ENCODE assay signal across 10 cellular contexts in genomic region chr20:50713677-50714101, GRCh38. TPM values are rescaled to one million over a fixed set of nuclear protein-coding genes. Genes with fewer than 3 reads are reported as not detected.
DNase-seq lines count a peak whose midpoint lies in the region; ATAC-seq, FAIRE-seq and TF ChIP-seq lines count a peak whose summit lies in the region.
"Had no signal": no experiment of that assay in that cellular context is flagged by ENCODE, and none has a peak within 500 bp of the region (broad histone marks: within the 10 kb centered on the region; RNA-seq: fewer than 3 reads in every experiment).

No MANE protein-coding gene starts in this region.

- ATAC-seq in K562 = peak; percentile 82
- ATAC-seq in activated naive CD8-positive, alpha-beta T cell treated with anti-CD3 and anti-CD28 coated beads, Interleukin-2, amount 50 U/mL, for 24 hours = no peak
- ATAC-seq: stimulated activated naive CD8-positive, alpha-beta T cell treated with anti-CD3 and anti-CD28 coated beads, Interleukin-15, amount 100 ng/mL, for 72 hours had no signal

- H3K9ac ChIP-seq in K562 (ENCODE audit: insufficient read depth in 1 of 2, low read depth in 2 of 2, low read length in 2 of 2) = no peak overlapping the region; a peak in 1 of 4 replicates
- H3K9ac ChIP-seq in keratinocyte (ENCODE audit: control insufficient read depth, extremely low read depth, insufficient read depth, low read length) = no peak overlapping the region

- 11% methylated on average over 7 of the region's 7 CpGs for WGBS in K562 (ENCODE audit: insufficient coverage, low coverage, missing lambda C conversion rate)
- 40 to 50% (median 41%) methylated on average over 7 of the region's 7 CpGs for WGBS in stomach, 5 donors

- TF ChIP-seq EP300 in K562 (IDR thresholded peaks at IDR 0.05; ENCODE audit: low read length) (peak; percentile 58), stomach (IDR thresholded peaks at IDR 0.05) (no peak)

- H3K4me3 Mint-ChIP-seq in activated naive CD8-positive, alpha-beta T cell treated with anti-CD3 and anti-CD28 coated beads, Interleukin-2, amount 50 U/mL, for 24 hours = no peak overlapping the region
- H3K4me3 Mint-ChIP-seq: naive B cell; stimulated activated naive CD8-positive, alpha-beta T cell treated with anti-CD3 and anti-CD28 coated beads, Interleukin-15, amount 100 ng/mL, for 72 hours had no signal

- H3K4me2 ChIP-seq in K562 (ENCODE audit: insufficient read depth, low read length) (peak overlapping the region; percentile 47), keratinocyte (ENCODE audit: control insufficient read depth, extremely low read depth, insufficient read depth, low read depth, low read length) (no peak overlapping the region)

- H4K20me1 ChIP-seq in K562 (replicated peaks; ENCODE audit: control insufficient read depth, insufficient read depth, low read length) = no peaks in the 10 kb centered on the region
- no peaks in the 10 kb centered on the region for H4K20me1 ChIP-seq in keratinocyte (ENCODE audit: control insufficient read depth, extremely low read depth, insufficient read depth, low read length)

- no peak for TF ChIP-seq POLR2A in K562 (conservative IDR thresholded peaks at IDR 0.05)
- TF ChIP-seq POLR2A in stomach (IDR thresholded peaks at IDR 0.05) = no peak

- H3K4me1 Mint-ChIP-seq in activated naive CD8-positive, alpha-beta T cell treated with anti-CD3 and anti-CD28 coated beads, Interleukin-2, amount 50 U/mL, for 24 hours = no peaks in the 10 kb centered on the region
- H3K4me1 Mint-ChIP-seq: naive B cell; stimulated activated naive CD8-positive, alpha-beta T cell treated with anti-CD3 and anti-CD28 coated beads, Interleukin-15, amount 100 ng/mL, for 72 hours had no signal

- no peaks in the 10 kb centered on the region for H3K36me3 Mint-ChIP-seq in activated naive CD8-positive, alpha-beta T cell treated with anti-CD3 and anti-CD28 coated beads, Interleukin-2, amount 50 U/mL, for 24 hours (ENCODE audit: low read depth)
- H3K36me3 Mint-ChIP-seq: naive B cell had no signal

- H3K27me3 ChIP-seq in HL-60 (ENCODE audit: insufficient read depth, poor library complexity, severe bottlenecking) = no peaks in the 10 kb centered on the region
- no peaks in the 10 kb centered on the region for H3K27me3 ChIP-seq in K562 (ENCODE audit: control insufficient read depth in 2 of 2, insufficient read depth in 2 of 2, low read length in 2 of 2)
- H3K27me3 ChIP-seq in keratinocyte (ENCODE audit: control insufficient read depth, extremely low read depth, insufficient read depth, low read length) = no peaks in the 10 kb centered on the region
- H3K27me3 ChIP-seq in stomach = no peaks in the 10 kb centered on the region

- no TSS peak for BruUV-seq in K562 (replicated peaks; lab: Mats Ljungman, UMichigan)

- TF ChIP-seq CTCF in HL-60 (IDR thresholded peaks at IDR 0.05; ENCODE audit: insufficient read depth, low read length) (peak; percentile 17), K562 (IDR thresholded peaks at IDR 0.05 in 2 of 3, conservative IDR thresholded peaks at IDR 0.05 in 1 of 3; ENCODE audit: insufficient read depth in 2 of 3, low read depth in 1 of 3, low read length in 3 of 3) (peak; percentile 69 to 78 (median 69)), keratinocyte (optimal IDR thresholded peaks at IDR 0.05 in 1 of 3, IDR thresholded peaks at IDR 0.05 in 1 of 3, conservative IDR thresholded peaks at IDR 0.05 in 1 of 3; ENCODE audit: extremely low read depth in 1 of 3, insufficient read depth in 2 of 3, low read length in 3 of 3) (peak in 2 of 3 experiments; percentile 4 to 7), stomach (IDR thresholded peaks at IDR 0.05) (peak in 5 of 7 experiments; percentile 15 to 60 (median 39))

- H3K9me3 Mint-ChIP-seq in activated naive CD8-positive, alpha-beta T cell treated with anti-CD3 and anti-CD28 coated beads, Interleukin-2, amount 50 U/mL, for 24 hours = no peaks in the 10 kb centered on the region
- H3K9me3 Mint-ChIP-seq: naive B cell; stimulated activated naive CD8-positive, alpha-beta T cell treated with anti-CD3 and anti-CD28 coated beads, Interleukin-15, amount 100 ng/mL, for 72 hours had no signal

- H3K79me2 ChIP-seq in K562 (ENCODE audit: control insufficient read depth, insufficient read depth, low read length) (no peaks in the 10 kb centered on the region), keratinocyte (ENCODE audit: control insufficient read depth, insufficient read depth, low read length) (no peaks in the 10 kb centered on the region)

- H2AFZ ChIP-seq in K562 (ENCODE audit: low read depth, low read length) (peak overlapping the region; percentile 85), keratinocyte (ENCODE audit: control insufficient read depth, low read length) (no peak overlapping the region)

- POLR2A ChIA-PET in K562 (lab: Yijun Ruan, JAX) = interaction anchor here (0.8 to 1.2 kb wide), 5 partner anchors 10 to 23 kb away, joined by 3 to 4 read pairs (median 3); no protein-coding TSS in a partner anchor

- dilution Hi-C loops in keratinocyte (cut with MboI; ENCODE audit: extremely low pct_ligation_motif_present, low sequenced_read_pairs) = no loop called here

- H3K9me1 ChIP-seq in K562 (ENCODE audit: control insufficient read depth, insufficient read depth, low read length) = no peaks in the 10 kb centered on the region
- no peaks in the 10 kb centered on the region for H3K9me1 ChIP-seq in keratinocyte (ENCODE audit: control insufficient read depth, extremely low read depth, insufficient read depth, low read length)

- TF ChIP-seq RAD21 in K562 (CRISPR knock-in tag; conservative IDR thresholded peaks at IDR 0.05 in 1 of 2, IDR thresholded peaks at IDR 0.05 in 1 of 2) = peak; percentile 75 to 86

- CTCF ChIA-PET in K562 (lab: Yijun Ruan, JAX; ENCODE audit: low intra/inter-chr PET ratio) = interaction anchor here (0.6 to 1.4 kb wide), 3 partner anchors 48 to 78 kb away, joined by 3 to 4 read pairs (median 3); no protein-coding TSS in a partner anchor

- peaks cover 16% of the 10 kb centered on the region for H3K27me3 Mint-ChIP-seq in activated naive CD8-positive, alpha-beta T cell treated with anti-CD3 and anti-CD28 coated beads, Interleukin-2, amount 50 U/mL, for 24 hours

- intact Hi-C loops in K562 (cut with micrococcal nuclease) = loop anchor here (1.0 to 5.0 kb wide), 2 partner anchors 51 to 87 kb away; no protein-coding TSS in a partner anchor
- intact Hi-C loops in stomach (cut with DNase I; ENCODE audit: low total_unique reads) = no loop called here

- H3K27ac ChIP-seq in HL-60 (replicated peaks) (no peak overlapping the region), K562 (ENCODE audit: extremely low read depth, low read depth, low read length) (no peak overlapping the region), keratinocyte (ENCODE audit: control insufficient read depth, insufficient read depth, low read length) (no peak overlapping the region), stomach (no peak overlapping the region)

- peaks cover 15 to 22% of the 10 kb centered on the region in 2 experiments for H3K4me1 ChIP-seq in K562 (replicated peaks in 1 of 2; ENCODE audit: control insufficient read depth in 2 of 2, insufficient read depth in 2 of 2, low read length in 2 of 2)
- no peaks in the 10 kb centered on the region for H3K4me1 ChIP-seq in keratinocyte (ENCODE audit: control insufficient read depth, extremely low read depth, insufficient read depth, low read length)
- peaks cover 7 to 34% (median 24%) of the 10 kb centered on the region in 4 donors for H3K4me1 ChIP-seq in stomach

- H3K4me3 ChIP-seq in HL-60 (replicated peaks; ENCODE audit: insufficient read depth, low read length) (no peak overlapping the region), K562 (no peak overlapping the region), keratinocyte (ENCODE audit: control insufficient read depth in 2 of 3, extremely low read depth in 1 of 3, insufficient read depth in 2 of 3, low read depth in 1 of 3, low read length in 3 of 3) (no peak overlapping the region), stomach (no peak overlapping the region)

- in situ Hi-C loops in K562 (cut with MboI) = no loop called here

- no peak overlapping the region for H3K27ac Mint-ChIP-seq in activated naive CD8-positive, alpha-beta T cell treated with anti-CD3 and anti-CD28 coated beads, Interleukin-2, amount 50 U/mL, for 24 hours

- FAIRE-seq in K562 (lab: Jason Lieb, UNC) = peak; percentile 63
- no peak for FAIRE-seq in keratinocyte (lab: Jason Lieb, UNC)

- peak in 1 of 2 experiments; percentile 33 for DNase-seq in HL-60 (ENCODE audit: low read depth in 1 of 2, low spot score in 1 of 2)
- DNase-seq in K562 (ENCODE audit: extremely low read depth in 1 of 4, low spot score in 3 of 4) = peak in 2 of 4 experiments; percentile 56 to 75
- DNase-seq in keratinocyte (ENCODE audit: low read depth, low spot score) = no peak
- peak; percentile 60 for DNase-seq in stomach
- no peak for DNase-seq in activated naive CD8-positive, alpha-beta T cell treated with anti-CD3 and anti-CD28 coated beads, Interleukin-2, amount 50 U/mL, for 24 hours
- DNase-seq in GM19238 (ENCODE audit: insufficient read length, low spot score) = no peak
- DNase-seq in NCI-H187 treated with DMSO at 0.1 percent for 48 hours (lab: John Stamatoyannopoulos, UW) = no peak
- DNase-seq: naive B cell; stimulated activated naive CD8-positive, alpha-beta T cell treated with anti-CD3 and anti-CD28 coated beads, Interleukin-15, amount 100 ng/mL, for 72 hours; T-helper 1 cell had no signal

- H3K9me3 ChIP-seq in K562 (replicated peaks; ENCODE audit: control insufficient read depth, insufficient read depth, low read depth, low read length) (no peaks in the 10 kb centered on the region), keratinocyte (ENCODE audit: control insufficient read depth, low read depth, low read length) (no peaks in the 10 kb centered on the region), stomach (no peaks in the 10 kb centered on the region)

- H3K36me3 ChIP-seq in K562 (ENCODE audit: control insufficient read depth, insufficient read depth, low read length) (no peaks in the 10 kb centered on the region), keratinocyte (ENCODE audit: control insufficient read depth in 2 of 2, extremely low read depth in 1 of 2, insufficient read depth in 2 of 2, low read length in 2 of 2) (no peaks in the 10 kb centered on the region), stomach (no peaks in the 10 kb centered on the region)

RNA-seq across cellular contexts. Expression of gene PARD6B, which starts 17.7 kb away (rescaled TPM):
- 9.8 and 24.9 TPM in 2 replicates for total RNA-seq in K562 (2011; cell fraction: chromatin; rRNA removed; ENCODE audit: low replicate concordance)
- 5.3 and 6.2 TPM in 2 replicates for total RNA-seq in K562 (2011; cell fraction: nucleolus; rRNA removed)
- total RNA-seq in K562 (2011; cell fraction: nucleoplasm; rRNA removed) = 12.7 and 15.3 TPM in 2 replicates
- total RNA-seq in K562 (2014; rRNA removed) (5.5 and 5.9 TPM in 2 replicates), K562 (2014; rRNA removed; fragmentation: Illumina TruSeq; extraction: Trizol) (10.4 and 12.7 TPM in 2 replicates), K562 (2015; rRNA removed; fragmentation: Illumina TruSeq; extraction: Trizol) (9.0 and 9.8 TPM in 2 replicates), K562 (2021) (12.0 and 12.3 TPM in 2 replicates), stomach (10 to 100 TPM in 4 of 5 donors, 1 to 10 TPM in 1; 5.4 to 69.5 (median 22.6) TPM)
- polyA plus RNA-seq in K562 (2011; rRNA removed) (4.5 and 5.3 TPM in 2 replicates), K562 (2014; fragmentation: Illumina TruSeq; extraction: Trizol) (1.7 and 2.5 TPM in 2 replicates), K562 (2014; fragmentation: Nextera tagmentation; extraction: Ambion mirVana) (1 to 10 TPM; 2.7 to 7.4 TPM), K562 (2014; rRNA removed) (2.5 and 2.6 TPM in 2 replicates), keratinocyte (1.4 to 2.0 TPM (median 1.4 TPM) in 3 replicates), stomach (1 to 10 TPM; 3.2 to 6.0 (median 3.7) TPM)
- polyA plus RNA-seq in K562 (2011; cell fraction: cytosol; rRNA removed) = 1.5 and 2.7 TPM in 2 replicates
- 1.9 and 2.6 TPM in 2 replicates for polyA plus RNA-seq in K562 (2011; cell fraction: nucleus; rRNA removed)
- 0.96 and 1.2 TPM in 2 replicates for polyA plus RNA-seq in K562 (2012)
- 10.1 and 10.3 TPM in 2 replicates for polyA minus RNA-seq in K562 (2011; rRNA and poly(A)+ RNA removed)
- polyA minus RNA-seq in K562 (2011; cell fraction: cytosol; rRNA and poly(A)+ RNA removed) = 5.6 and 5.7 TPM in 2 replicates
- 2.2 and 3.1 TPM in 2 replicates for polyA minus RNA-seq in K562 (2011; cell fraction: nucleus; rRNA and poly(A)+ RNA removed)
- 9.9 TPM for polyA plus RNA-seq in keratinocyte (2011; ENCODE audit: low read depth)
- 0.30 and 1.1 TPM in 2 replicates for polyA plus RNA-seq in keratinocyte (2011; cell fraction: cytosol; rRNA removed)
- polyA plus RNA-seq in keratinocyte (2011; cell fraction: nucleus; rRNA removed) = 2.0 and 2.9 TPM in 2 replicates
- 1.1 and 9.7 TPM in 2 replicates for polyA plus RNA-seq in keratinocyte (2012; ENCODE audit: low replicate concordance)
- polyA minus RNA-seq in keratinocyte = 1.8 to 4.9 TPM (median 2.5 TPM) in 3 replicates
- 1.5 TPM for polyA minus RNA-seq in keratinocyte (2011; cell fraction: cytosol; rRNA and poly(A)+ RNA removed)
- 2.5 and 4.3 TPM in 2 replicates for polyA minus RNA-seq in keratinocyte (2011; cell fraction: nucleus; rRNA and poly(A)+ RNA removed)

RNA-seq across cellular contexts. Expression of gene RIPOR3, which starts 22.3 kb away (rescaled TPM):
- 220 and 451 TPM in 2 replicates for total RNA-seq in K562 (2011; cell fraction: chromatin; rRNA removed; ENCODE audit: low replicate concordance)
- 258 and 278 TPM in 2 replicates for total RNA-seq in K562 (2011; cell fraction: nucleolus; rRNA removed)
- total RNA-seq in K562 (2011; cell fraction: nucleoplasm; rRNA removed) = 187 and 217 TPM in 2 replicates
- total RNA-seq in K562 (2014; rRNA removed) (22.3 and 28.3 TPM in 2 replicates), K562 (2014; rRNA removed; fragmentation: Illumina TruSeq; extraction: Trizol) (9.2 and 15.5 TPM in 2 replicates), K562 (2015; rRNA removed; fragmentation: Illumina TruSeq; extraction: Trizol) (12.8 and 13.3 TPM in 2 replicates), K562 (2021) (43.3 and 46.1 TPM in 2 replicates), stomach (10 to 100 TPM in 3 of 5 donors, 1 to 10 TPM in 2; 8.1 to 61.1 (median 13.4) TPM)
- polyA plus RNA-seq in K562 (2011; rRNA removed) (48.8 and 65.1 TPM in 2 replicates), K562 (2014; fragmentation: Illumina TruSeq; extraction: Trizol) (21.4 and 23.4 TPM in 2 replicates), K562 (2014; fragmentation: Nextera tagmentation; extraction: Ambion mirVana) (1 to 10 TPM; 3.3 to 3.8 TPM), K562 (2014; rRNA removed) (62.7 and 66.4 TPM in 2 replicates), keratinocyte (0.10 to 0.40 TPM (median 0.10 TPM) in 3 replicates), stomach (1 to 10 TPM; 4.4 to 5.9 (median 5.8) TPM)
- 23.4 and 24.4 TPM in 2 replicates for polyA plus RNA-seq in K562 (2011; cell fraction: cytosol; rRNA removed)
- polyA plus RNA-seq in K562 (2011; cell fraction: nucleus; rRNA removed) = 468 and 642 TPM in 2 replicates
- polyA plus RNA-seq in K562 (2012) = 23.3 and 29.2 TPM in 2 replicates
- 12.5 and 15.4 TPM in 2 replicates for polyA minus RNA-seq in K562 (2011; rRNA and poly(A)+ RNA removed)
- polyA minus RNA-seq in K562 (2011; cell fraction: cytosol; rRNA and poly(A)+ RNA removed) = 15.8 and 20.2 TPM in 2 replicates
- 65.3 and 73.8 TPM in 2 replicates for polyA minus RNA-seq in K562 (2011; cell fraction: nucleus; rRNA and poly(A)+ RNA removed)
- polyA plus RNA-seq in keratinocyte (2011; ENCODE audit: low read depth) = 0.42 TPM
- 0.05 and 0.06 TPM in 2 replicates for polyA plus RNA-seq in keratinocyte (2011; cell fraction: cytosol; rRNA removed)
- polyA plus RNA-seq in keratinocyte (2011; cell fraction: nucleus; rRNA removed) = 0.43 and 0.44 TPM in 2 replicates
- 0.22 and 1.2 TPM in 2 replicates for polyA plus RNA-seq in keratinocyte (2012; ENCODE audit: low replicate concordance)
- 0.10 to 0.72 TPM in 2 of 3 replicates, not detected in the other for polyA minus RNA-seq in keratinocyte
- polyA minus RNA-seq in keratinocyte (2011; cell fraction: cytosol; rRNA and poly(A)+ RNA removed) = not detected
- 0.11 and 0.31 TPM in 2 replicates for polyA minus RNA-seq in keratinocyte (2011; cell fraction: nucleus; rRNA and poly(A)+ RNA removed)

Comparison
In these comparisons a context has a peak if more than half of its experiments do, and no peak if none do; other contexts are left out.
1. CTCF ChIP-seq: peak in every context shown above with its lines; median percentile 69 in K562; 39 in stomach; 17 in HL-60; 6 in keratinocyte.